17 cellular contexts compared by ENCODE assay signal in the genomic region with DNA sequence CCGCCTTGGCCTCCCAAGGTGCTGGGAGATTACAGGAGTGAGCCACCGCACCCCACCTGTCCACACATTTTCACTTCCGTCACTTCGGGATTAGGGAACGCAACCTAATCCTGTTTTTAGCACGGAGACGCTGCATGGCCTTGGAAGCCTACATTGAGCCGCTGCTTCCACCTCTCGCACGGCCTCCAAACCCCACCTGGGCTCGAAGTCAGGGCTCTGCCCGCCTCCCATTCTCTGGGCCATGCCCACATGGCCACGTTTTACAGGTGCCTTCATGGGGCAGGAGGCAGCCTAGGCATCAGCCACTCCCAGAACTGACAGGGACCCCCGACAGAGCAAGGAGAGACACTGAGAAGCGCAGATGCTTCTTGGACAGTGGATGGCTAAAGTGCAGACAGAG.
"Had no signal": no experiment of that assay in that cellular context is flagged by ENCODE, and none has a peak within 500 bp of the region (broad histone marks: within the 10 kb centered on the region; RNA-seq: fewer than 3 reads in every experiment).

No MANE protein-coding gene starts in this region.

- H3K4me2 ChIP-seq: smooth muscle cell had no signal

- ATAC-seq: esophagus mucosa; heart left ventricle; mucosa of descending colon; naive thymus-derived CD8-positive, alpha-beta T cell; right cardiac atrium had no signal

- H3K27ac ChIP-seq: heart left ventricle, neutrophil, ovary, suprapubic skin, thyroid gland had no signal

- H3K27me3 ChIP-seq: neutrophil, ovary, suprapubic skin, thyroid gland had no signal

- H3K4me3 ChIP-seq: heart left ventricle, mucosa of descending colon, ovary, smooth muscle cell, suprapubic skin, thyroid gland had no signal

- H3K9me3 ChIP-seq: heart left ventricle, mucosa of descending colon, neutrophil, ovary, suprapubic skin, thyroid gland had no signal

- H3K4me1 ChIP-seq: heart left ventricle, suprapubic skin, thyroid gland had no signal

- H3K36me3 ChIP-seq: heart left ventricle, neutrophil, ovary, suprapubic skin, thyroid gland had no signal

- DNase-seq: dermis blood vessel endothelial cell; effector CD4-positive, alpha-beta T cell; heart left ventricle; hippocampal formation; kidney glomerular epithelial cell; mammary epithelial cell; mucosa of descending colon; naive thymus-derived CD8-positive, alpha-beta T cell; right cardiac atrium; stimulated activated CD4-positive, alpha-beta T cell treated with anti-CD3 and anti-CD28 coated beads, Interleukin-2, amount 100 ng/mL, for 48 hours; stimulated activated naive CD4-positive, alpha-beta T cell treated with Interleukin-2 at 50 U/mL for 16 hours; thyroid gland had no signal
